In the genomic region with DNA sequence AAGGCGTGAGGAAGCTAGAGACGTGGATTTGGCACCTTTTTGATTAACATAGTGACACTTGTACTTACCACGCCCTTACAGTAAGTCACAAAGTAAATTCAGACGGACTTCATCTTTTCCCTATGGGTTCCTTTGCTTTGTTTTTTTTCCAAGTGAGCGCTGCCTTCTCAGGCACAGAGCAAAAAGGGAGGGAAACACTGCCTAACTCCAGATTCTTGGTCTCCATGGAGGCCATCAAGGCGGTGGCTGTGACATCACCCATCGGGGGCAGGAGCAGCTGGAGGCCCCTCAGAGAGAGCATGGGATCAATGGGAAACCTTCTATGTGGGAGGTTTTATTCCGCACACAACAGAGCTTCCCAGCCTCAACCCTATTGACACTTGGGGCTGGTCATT, we compare ENCODE assay signal across 16 cellular contexts. TPM values are rescaled to one million over a fixed set of nuclear protein-coding genes. Genes with fewer than 3 reads are reported as not detected.
A peak's percentile ranks its signal among the peaks of the same experiment; 100 is the strongest.
DNase-seq lines count a peak whose midpoint lies in the region; ATAC-seq and TF ChIP-seq lines count a peak whose summit lies in the region.
"Had no signal": no experiment of that assay in that cellular context is flagged by ENCODE, and none has a peak within 500 bp of the region (broad histone marks: within the 10 kb centered on the region; RNA-seq: fewer than 3 reads in every experiment).

No MANE protein-coding gene starts in this region.

- POLR2A ChIA-PET in HEK293 (lab: Yijun Ruan, JAX): interaction anchor here (0.5 kb wide), 1 partner anchor 102 kb away, joined by 4 read pairs; no protein-coding TSS in a partner anchor

- DNase-seq in dorsolateral prefrontal cortex: no peak
- no peak for DNase-seq in lower lobe of right lung
- DNase-seq in stomach: no peak
- no peak for DNase-seq in CD14-positive monocyte (ENCODE audit: low spot score)
- no peak for DNase-seq in SW480 (ENCODE audit: low spot score)
- no peak for DNase-seq in HK-2 (ENCODE audit: unreplicated experiment)
- DNase-seq: activated naive CD4-positive, alpha-beta T cell; DMS 273 treated with DMSO at 0.1 percent for 48 hours; erythroblast; Karpas-422; NCI-H146; NCI-H345; stimulated activated naive CD4-positive, alpha-beta T cell treated with Interleukin-2 at 50 U/mL for 16 hours; WERI-Rb-1 had no signal

- peaks cover 44% of the 10 kb centered on the region for H3K4me1 Mint-ChIP-seq in CD14-positive monocyte

- no peak overlapping the region for H3K4me3 Mint-ChIP-seq in CD14-positive monocyte

- TF ChIP-seq POLR2A in stomach (IDR thresholded peaks at IDR 0.05): no peak

- ATAC-seq in lower lobe of right lung (no peak), GM18520 (IDR thresholded peaks at IDR 0.05; ENCODE audit: unreplicated experiment) (no peak)

- H3K9me3 ChIP-seq in HEK293 (ENCODE audit: control insufficient read depth, insufficient read depth, low read depth, low read length): no peaks in the 10 kb centered on the region
- no peaks in the 10 kb centered on the region for H3K9me3 ChIP-seq in lower lobe of right lung
- no peaks in the 10 kb centered on the region for H3K9me3 ChIP-seq in stomach

- peaks cover 32 to 44% of the 10 kb centered on the region in 2 donors for H3K36me3 Mint-ChIP-seq in CD14-positive monocyte

- peaks cover 4 to 6% (median 4%) of the 10 kb centered on the region in 3 donors for H3K27me3 Mint-ChIP-seq in CD14-positive monocyte (ENCODE audit: low read depth in 3 of 3)

- H3K4me3 ChIP-seq in HEK293 (ENCODE audit: low read depth, low read length) (no peak overlapping the region), dorsolateral prefrontal cortex (peak overlapping the region in 13 of 59 donors; percentile 1 to 41 (median 14)), lower lobe of right lung (peak overlapping the region; percentile 7), stomach (no peak overlapping the region)

- TF ChIP-seq CTCF in HEK293 (tag by site-specific recombination; IDR thresholded peaks at IDR 0.05) (no peak), dorsolateral prefrontal cortex (IDR thresholded peaks at IDR 0.05 in 54 of 56, conservative IDR thresholded peaks at IDR 0.05 in 2 of 56; ENCODE audit: low read depth in 1 of 56, partially characterized antibody in 56 of 56) (no peak), lower lobe of right lung (IDR thresholded peaks at IDR 0.05) (no peak), stomach (IDR thresholded peaks at IDR 0.05) (no peak), CD14-positive monocyte (IDR thresholded peaks at IDR 0.05) (no peak)

- H3K9me3 Mint-ChIP-seq in CD14-positive monocyte: peaks cover 0 to 5% (median 0%) of the 10 kb centered on the region in 7 donors

- no peaks in the 10 kb centered on the region for H3K27me3 ChIP-seq in dorsolateral prefrontal cortex
- H3K27me3 ChIP-seq in lower lobe of right lung (ENCODE audit: low read depth): no peaks in the 10 kb centered on the region
- no peaks in the 10 kb centered on the region for H3K27me3 ChIP-seq in stomach

- intact Hi-C loops in dorsolateral prefrontal cortex (cut with DNase I) (loop anchor here in 1 of 2 donors (10.0 kb wide), 1 partner anchor 45 kb away; no protein-coding TSS in a partner anchor), lower lobe of right lung (cut with DNase I) (no loop called here), stomach (cut with DNase I; ENCODE audit: low total_unique reads) (no loop called here), CD14-positive monocyte (cut with micrococcal nuclease) (loop anchor here in 1 of 2 donors (5.0 kb wide), 1 partner anchor 37 kb away; no protein-coding TSS in a partner anchor)

- no peak overlapping the region for H3K27ac ChIP-seq in HEK293 (ENCODE audit: extremely low read depth, low read depth, low read length)
- peak overlapping the region in 52 of 59 donors; percentile 11 to 95 (median 68) for H3K27ac ChIP-seq in dorsolateral prefrontal cortex
- peak overlapping the region; percentile 57 for H3K27ac ChIP-seq in lower lobe of right lung
- H3K27ac ChIP-seq in stomach: peak overlapping the region; percentile 77 to 98 (median 80)
- H3K27ac ChIP-seq: WERI-Rb-1 had no signal

- CTCF ChIA-PET in HEK293 (lab: Yijun Ruan, JAX): interaction anchor here (0.7 kb wide), 1 partner anchor 76 kb away, joined by 3 read pairs; no protein-coding TSS in a partner anchor

- H3K36me3 ChIP-seq in HEK293 (ENCODE audit: control insufficient read depth in 2 of 2, insufficient read depth in 1 of 2, low read length in 2 of 2): peaks cover 0 to 11% of the 10 kb centered on the region in 2 experiments; a peak in 2 of 3 replicates
- no peaks in the 10 kb centered on the region for H3K36me3 ChIP-seq in lower lobe of right lung
- H3K36me3 ChIP-seq in stomach: peaks cover 0 to 11% (median 3%) of the 10 kb centered on the region in 4 donors
- H3K36me3 ChIP-seq: WERI-Rb-1 had no signal

- 49 to 70% (median 57%) methylated on average over 8 of the region's 8 CpGs for WGBS in stomach, 5 donors

- no peak for TF ChIP-seq EP300 in stomach (IDR thresholded peaks at IDR 0.05)

- peak overlapping the region in 3 of 7 donors; percentile 60 to 82 (median 73) for H3K27ac Mint-ChIP-seq in CD14-positive monocyte

- H3K4me1 ChIP-seq in HEK293 (ENCODE audit: control insufficient read depth, insufficient read depth, low read length) (no peaks in the 10 kb centered on the region), lower lobe of right lung (peaks cover 51% of the 10 kb centered on the region), stomach (peaks cover 22 to 70% (median 42%) of the 10 kb centered on the region in 4 donors)

TF ChIP-seq in HEK293, 187 proteins besides CTCF, POLR2A, EP300 and RAD21:
- no peak for TF ChIP-seq ZNF768 (tag by site-specific recombination; IDR thresholded peaks at IDR 0.05)
- TF ChIP-seq SP7 (tag by site-specific recombination; IDR thresholded peaks at IDR 0.05): no peak
- TF ChIP-seq ZNF211 (tag by site-specific recombination; IDR thresholded peaks at IDR 0.05; ENCODE audit: low read depth): no peak
- TF ChIP-seq ZNF610 (tag by site-specific recombination; IDR thresholded peaks at IDR 0.05; ENCODE audit: borderline replicate concordance): no peak
- TF ChIP-seq ZSCAN23 (tag by site-specific recombination; IDR thresholded peaks at IDR 0.05): no peak
- TF ChIP-seq, protein P1, sequence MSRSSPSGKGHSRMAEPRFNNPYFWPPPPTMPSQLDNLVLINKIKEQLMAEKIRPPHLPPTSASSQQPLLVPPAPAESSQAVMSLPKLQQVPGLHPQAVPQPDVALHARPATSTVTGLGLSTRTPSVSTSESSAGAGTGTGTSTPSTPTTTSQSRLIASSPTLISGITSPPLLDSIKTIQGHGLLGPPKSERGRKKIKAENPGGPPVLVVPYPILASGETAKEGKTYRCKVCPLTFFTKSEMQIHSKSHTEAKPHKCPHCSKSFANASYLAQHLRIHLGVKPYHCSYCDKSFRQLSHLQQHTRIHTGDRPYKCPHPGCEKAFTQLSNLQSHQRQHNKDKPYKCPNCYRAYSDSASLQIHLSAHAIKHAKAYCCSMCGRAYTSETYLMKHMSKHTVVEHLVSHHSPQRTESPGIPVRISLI (tag by site-specific recombination; IDR thresholded peaks at IDR 0.05): no peak
- TF ChIP-seq ZFHX2 (tag by site-specific recombination; conservative IDR thresholded peaks at IDR 0.05): peak; percentile 15; the same call in 1 of the 2 replicates
- no peak for TF ChIP-seq ZNF394 (tag by site-specific recombination; IDR thresholded peaks at IDR 0.05; ENCODE audit: borderline replicate concordance)
TF ChIP-seq in HEK293: peak in this region for 1.

RNA-seq across cellular contexts. Expression of a gene that starts 45.4 kb away (rescaled TPM):
- 100 to 1,000 TPM in 4 of 120 experiments, 10 to 100 TPM in 116; 48.4 to 109 (median 68.1) TPM for total RNA-seq in dorsolateral prefrontal cortex
- total RNA-seq in lower lobe of right lung: 177 TPM
- 100 to 1,000 TPM in 4 of 5 donors, 10 to 100 TPM in 1; 98.8 to 293 (median 137) TPM for total RNA-seq in stomach
- polyA plus RNA-seq in stomach: 10 to 100 TPM; 54.5 to 95.3 (median 83.7) TPM
- polyA plus RNA-seq in CD14-positive monocyte: 10 to 100 TPM; 28.3 to 34.1 TPM
